21 cellular contexts compared by ENCODE assay signal in genomic region chr14:105905456-105905855, GRCh38.
"Had no signal": no experiment of that assay in that cellular context is flagged by ENCODE, and none has a peak within 500 bp of the region (broad histone marks: within the 10 kb centered on the region; RNA-seq: fewer than 3 reads in every experiment).

No MANE protein-coding gene starts in this region.

- H3K36me3 ChIP-seq: heart left ventricle, right lobe of liver, tibial nerve had no signal

- H3K27ac Mint-ChIP-seq: dendritic cell treated with granulocyte-macrophage colony-stimulating factor and Interleukin-4, amounts not matched to agents 40 ng/mL and 50 ng/mL, for 4 days; endodermal cell; naive thymus-derived CD4-positive, alpha-beta T cell; nephron progenitor cell; stimulated activated effector memory CD8-positive, alpha-beta T cell treated with anti-CD3 and anti-CD28 coated beads, Interleukin-12 subunit alpha, Interleukin-12 subunit beta, amount 100 ng/mL, for 72 hours had no signal

- H3K9me3 ChIP-seq: psoas muscle, right lobe of liver, testis had no signal

- H3K4me3 ChIP-seq: heart left ventricle, lung, psoas muscle, right lobe of liver, testis, tibial nerve had no signal

- H3K27ac ChIP-seq: heart left ventricle, psoas muscle, right lobe of liver, testis, tibial nerve had no signal

- DNase-seq: endodermal cell; foreskin melanocyte; hippocampal formation; left colon; left ventricle myocardium superior; mesendoderm; naive thymus-derived CD4-positive, alpha-beta T cell; nephron progenitor cell; psoas muscle; retina; right lobe of liver; stimulated activated CD4-positive, alpha-beta T cell treated with anti-CD3 and anti-CD28 coated beads, Interleukin-4, amount 100 ng/mL, for 1 hour; stimulated activated CD8-positive, alpha-beta memory T cell treated with anti-CD3 and anti-CD28 coated beads, Interleukin-4, amount 100 ng/mL, for 48 hours; stimulated activated naive CD8-positive, alpha-beta T cell treated with anti-CD3 and anti-CD28 coated beads, Interleukin-15, amount 100 ng/mL, for 72 hours; testis had no signal

- H3K4me1 ChIP-seq: heart left ventricle, psoas muscle, right lobe of liver, testis, tibial nerve had no signal

- H3K4me3 Mint-ChIP-seq: dendritic cell treated with granulocyte-macrophage colony-stimulating factor and Interleukin-4, amounts not matched to agents 40 ng/mL and 50 ng/mL, for 4 days; endodermal cell; naive thymus-derived CD4-positive, alpha-beta T cell; nephron progenitor cell; stimulated activated effector memory CD8-positive, alpha-beta T cell treated with anti-CD3 and anti-CD28 coated beads, Interleukin-12 subunit alpha, Interleukin-12 subunit beta, amount 100 ng/mL, for 72 hours; stimulated activated naive CD8-positive, alpha-beta T cell treated with anti-CD3 and anti-CD28 coated beads, Interleukin-15, amount 100 ng/mL, for 72 hours had no signal

- FAIRE-seq: colon had no signal

- ATAC-seq: heart left ventricle; left colon; left ventricle myocardium superior; naive thymus-derived CD4-positive, alpha-beta T cell; psoas muscle; right lobe of liver; stimulated activated effector memory CD8-positive, alpha-beta T cell treated with anti-CD3 and anti-CD28 coated beads, Interleukin-12 subunit alpha, Interleukin-12 subunit beta, amount 100 ng/mL, for 72 hours; stimulated activated naive CD8-positive, alpha-beta T cell treated with anti-CD3 and anti-CD28 coated beads, Interleukin-15, amount 100 ng/mL, for 72 hours had no signal

- H3K36me3 Mint-ChIP-seq: naive thymus-derived CD4-positive, alpha-beta T cell; stimulated activated effector memory CD8-positive, alpha-beta T cell treated with anti-CD3 and anti-CD28 coated beads, Interleukin-12 subunit alpha, Interleukin-12 subunit beta, amount 100 ng/mL, for 72 hours had no signal

- H3K27me3 ChIP-seq: heart left ventricle, right lobe of liver, testis, tibial nerve had no signal

- H3K9me3 Mint-ChIP-seq: dendritic cell treated with granulocyte-macrophage colony-stimulating factor and Interleukin-4, amounts not matched to agents 40 ng/mL and 50 ng/mL, for 4 days; stimulated activated effector memory CD8-positive, alpha-beta T cell treated with anti-CD3 and anti-CD28 coated beads, Interleukin-12 subunit alpha, Interleukin-12 subunit beta, amount 100 ng/mL, for 72 hours had no signal

- H3K4me1 Mint-ChIP-seq: endodermal cell, nephron progenitor cell had no signal
